Comparison of ENCODE assay signal across 2 cellular contexts in the genomic region with DNA sequence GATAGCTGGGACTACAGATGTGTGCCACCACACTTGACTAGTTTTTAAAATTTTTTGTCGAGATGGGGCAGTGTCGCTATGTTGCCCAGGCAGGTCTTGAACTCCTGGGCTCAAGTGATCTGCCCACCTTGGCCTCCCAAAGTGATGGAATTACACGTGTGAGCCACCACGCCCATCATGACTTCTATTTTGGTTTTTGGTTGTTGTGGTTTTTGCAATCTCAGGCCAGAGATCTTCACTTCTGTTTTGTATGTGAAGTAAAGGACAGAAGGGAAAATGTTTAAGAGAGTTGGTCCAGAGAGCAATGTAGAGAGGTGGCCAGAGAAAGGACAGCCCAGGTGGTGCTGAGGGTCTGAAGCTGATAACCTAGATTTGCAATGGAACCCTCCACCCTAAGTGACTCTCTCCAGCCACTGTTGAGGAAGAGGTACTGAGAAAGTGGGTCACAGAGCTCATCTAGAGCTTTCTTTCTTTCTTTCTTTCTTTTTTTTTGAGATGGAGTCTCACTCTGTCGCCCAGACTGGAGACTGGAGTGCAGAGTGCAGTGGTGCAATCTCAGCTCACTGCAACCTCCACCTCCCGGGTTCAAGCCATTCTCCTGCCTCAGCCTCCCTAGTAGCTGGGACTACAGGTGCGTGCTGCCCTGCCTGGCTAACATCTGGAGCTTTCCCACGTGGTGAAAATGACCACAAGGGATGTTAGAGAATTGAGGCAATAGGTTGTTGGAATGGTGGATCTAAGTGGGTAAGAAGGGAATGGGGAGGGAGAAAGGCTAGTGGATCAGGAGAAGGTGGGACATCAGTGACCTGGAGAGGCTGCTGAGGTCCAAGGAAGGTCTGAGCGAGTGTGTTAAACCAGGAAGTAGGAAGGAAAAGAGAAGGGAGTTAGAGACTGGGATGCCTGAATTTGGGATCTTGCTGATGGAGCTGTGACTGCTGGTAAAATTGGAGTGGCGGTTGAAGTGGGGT.
TF ChIP-seq lines count a peak whose summit lies in the region.

No MANE protein-coding gene starts in this region.

TF ChIP-seq in WTC11, 78 proteins besides CTCF, POLR2A, EP300 and RAD21:
- TF ChIP-seq ZNF219 (CRISPR knock-in tag; IDR thresholded peaks at IDR 0.05; ENCODE audit: borderline replicate concordance) (no peak), MXD4 (CRISPR knock-in tag; IDR thresholded peaks at IDR 0.05; ENCODE audit: borderline replicate concordance) (no peak), SOX15 (CRISPR knock-in tag; IDR thresholded peaks at IDR 0.05) (no peak), ZNF263 (CRISPR knock-in tag; IDR thresholded peaks at IDR 0.05; ENCODE audit: low read depth) (no peak), RELA (CRISPR knock-in tag; IDR thresholded peaks at IDR 0.05; ENCODE audit: borderline replicate concordance) (no peak), NR1H2 (CRISPR knock-in tag; IDR thresholded peaks at IDR 0.05) (no peak), CREM (CRISPR knock-in tag; IDR thresholded peaks at IDR 0.05) (no peak), OVOL2 (CRISPR knock-in tag; IDR thresholded peaks at IDR 0.05; ENCODE audit: borderline replicate concordance) (no peak)
- TF ChIP-seq, protein P1, sequence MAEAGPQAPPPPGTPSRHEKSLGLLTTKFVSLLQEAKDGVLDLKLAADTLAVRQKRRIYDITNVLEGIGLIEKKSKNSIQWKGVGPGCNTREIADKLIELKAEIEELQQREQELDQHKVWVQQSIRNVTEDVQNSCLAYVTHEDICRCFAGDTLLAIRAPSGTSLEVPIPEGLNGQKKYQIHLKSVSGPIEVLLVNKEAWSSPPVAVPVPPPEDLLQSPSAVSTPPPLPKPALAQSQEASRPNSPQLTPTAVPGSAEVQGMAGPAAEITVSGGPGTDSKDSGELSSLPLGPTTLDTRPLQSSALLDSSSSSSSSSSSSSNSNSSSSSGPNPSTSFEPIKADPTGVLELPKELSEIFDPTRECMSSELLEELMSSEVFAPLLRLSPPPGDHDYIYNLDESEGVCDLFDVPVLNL (CRISPR knock-in tag; IDR thresholded peaks at IDR 0.05; ENCODE audit: borderline replicate concordance, low read depth), result no peak
- TF ChIP-seq, protein P2, sequence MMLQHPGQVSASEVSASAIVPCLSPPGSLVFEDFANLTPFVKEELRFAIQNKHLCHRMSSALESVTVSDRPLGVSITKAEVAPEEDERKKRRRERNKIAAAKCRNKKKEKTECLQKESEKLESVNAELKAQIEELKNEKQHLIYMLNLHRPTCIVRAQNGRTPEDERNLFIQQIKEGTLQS (CRISPR knock-in tag; conservative IDR thresholded peaks at IDR 0.05), result no peak
- TF ChIP-seq, protein P3, sequence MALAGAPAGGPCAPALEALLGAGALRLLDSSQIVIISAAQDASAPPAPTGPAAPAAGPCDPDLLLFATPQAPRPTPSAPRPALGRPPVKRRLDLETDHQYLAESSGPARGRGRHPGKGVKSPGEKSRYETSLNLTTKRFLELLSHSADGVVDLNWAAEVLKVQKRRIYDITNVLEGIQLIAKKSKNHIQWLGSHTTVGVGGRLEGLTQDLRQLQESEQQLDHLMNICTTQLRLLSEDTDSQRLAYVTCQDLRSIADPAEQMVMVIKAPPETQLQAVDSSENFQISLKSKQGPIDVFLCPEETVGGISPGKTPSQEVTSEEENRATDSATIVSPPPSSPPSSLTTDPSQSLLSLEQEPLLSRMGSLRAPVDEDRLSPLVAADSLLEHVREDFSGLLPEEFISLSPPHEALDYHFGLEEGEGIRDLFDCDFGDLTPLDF (CRISPR knock-in tag; IDR thresholded peaks at IDR 0.05), result no peak
- TF ChIP-seq, protein P4, sequence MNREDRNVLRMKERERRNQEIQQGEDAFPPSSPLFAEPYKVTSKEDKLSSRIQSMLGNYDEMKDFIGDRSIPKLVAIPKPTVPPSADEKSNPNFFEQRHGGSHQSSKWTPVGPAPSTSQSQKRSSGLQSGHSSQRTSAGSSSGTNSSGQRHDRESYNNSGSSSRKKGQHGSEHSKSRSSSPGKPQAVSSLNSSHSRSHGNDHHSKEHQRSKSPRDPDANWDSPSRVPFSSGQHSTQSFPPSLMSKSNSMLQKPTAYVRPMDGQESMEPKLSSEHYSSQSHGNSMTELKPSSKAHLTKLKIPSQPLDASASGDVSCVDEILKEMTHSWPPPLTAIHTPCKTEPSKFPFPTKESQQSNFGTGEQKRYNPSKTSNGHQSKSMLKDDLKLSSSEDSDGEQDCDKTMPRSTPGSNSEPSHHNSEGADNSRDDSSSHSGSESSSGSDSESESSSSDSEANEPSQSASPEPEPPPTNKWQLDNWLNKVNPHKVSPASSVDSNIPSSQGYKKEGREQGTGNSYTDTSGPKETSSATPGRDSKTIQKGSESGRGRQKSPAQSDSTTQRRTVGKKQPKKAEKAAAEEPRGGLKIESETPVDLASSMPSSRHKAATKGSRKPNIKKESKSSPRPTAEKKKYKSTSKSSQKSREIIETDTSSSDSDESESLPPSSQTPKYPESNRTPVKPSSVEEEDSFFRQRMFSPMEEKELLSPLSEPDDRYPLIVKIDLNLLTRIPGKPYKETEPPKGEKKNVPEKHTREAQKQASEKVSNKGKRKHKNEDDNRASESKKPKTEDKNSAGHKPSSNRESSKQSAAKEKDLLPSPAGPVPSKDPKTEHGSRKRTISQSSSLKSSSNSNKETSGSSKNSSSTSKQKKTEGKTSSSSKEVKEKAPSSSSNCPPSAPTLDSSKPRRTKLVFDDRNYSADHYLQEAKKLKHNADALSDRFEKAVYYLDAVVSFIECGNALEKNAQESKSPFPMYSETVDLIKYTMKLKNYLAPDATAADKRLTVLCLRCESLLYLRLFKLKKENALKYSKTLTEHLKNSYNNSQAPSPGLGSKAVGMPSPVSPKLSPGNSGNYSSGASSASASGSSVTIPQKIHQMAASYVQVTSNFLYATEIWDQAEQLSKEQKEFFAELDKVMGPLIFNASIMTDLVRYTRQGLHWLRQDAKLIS (CRISPR knock-in tag; IDR thresholded peaks at IDR 0.05; ENCODE audit: borderline replicate concordance), result no peak
TF ChIP-seq in WTC11: peak in this region for 0.

TF ChIP-seq in SK-N-SH, 30 proteins besides CTCF, POLR2A, EP300 and RAD21 (continued from another document):
- TF ChIP-seq POLR2AphosphoS5 (IDR thresholded peaks at IDR 0.05; ENCODE audit: low read depth, low read length), result no peak
- no peak for TF ChIP-seq ELF1 (IDR thresholded peaks at IDR 0.05)
- no peak for TF ChIP-seq NRF1 (IDR thresholded peaks at IDR 0.05; ENCODE audit: low read depth, low read length)
- TF ChIP-seq RFX5 (IDR thresholded peaks at IDR 0.05; ENCODE audit: low read length), result no peak
- TF ChIP-seq, protein P5, sequence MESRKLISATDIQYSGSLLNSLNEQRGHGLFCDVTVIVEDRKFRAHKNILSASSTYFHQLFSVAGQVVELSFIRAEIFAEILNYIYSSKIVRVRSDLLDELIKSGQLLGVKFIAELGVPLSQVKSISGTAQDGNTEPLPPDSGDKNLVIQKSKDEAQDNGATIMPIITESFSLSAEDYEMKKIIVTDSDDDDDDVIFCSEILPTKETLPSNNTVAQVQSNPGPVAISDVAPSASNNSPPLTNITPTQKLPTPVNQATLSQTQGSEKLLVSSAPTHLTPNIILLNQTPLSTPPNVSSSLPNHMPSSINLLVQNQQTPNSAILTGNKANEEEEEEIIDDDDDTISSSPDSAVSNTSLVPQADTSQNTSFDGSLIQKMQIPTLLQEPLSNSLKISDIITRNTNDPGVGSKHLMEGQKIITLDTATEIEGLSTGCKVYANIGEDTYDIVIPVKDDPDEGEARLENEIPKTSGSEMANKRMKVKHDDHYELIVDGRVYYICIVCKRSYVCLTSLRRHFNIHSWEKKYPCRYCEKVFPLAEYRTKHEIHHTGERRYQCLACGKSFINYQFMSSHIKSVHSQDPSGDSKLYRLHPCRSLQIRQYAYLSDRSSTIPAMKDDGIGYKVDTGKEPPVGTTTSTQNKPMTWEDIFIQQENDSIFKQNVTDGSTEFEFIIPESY (IDR thresholded peaks at IDR 0.05; ENCODE audit: borderline replicate concordance, low read depth), result no peak
- no peak for TF ChIP-seq FOXM1 (IDR thresholded peaks at IDR 0.05; ENCODE audit: low read depth)
- TF ChIP-seq TEAD4 (IDR thresholded peaks at IDR 0.05; ENCODE audit: borderline replicate concordance, insufficient read depth), result no peak
- no peak for TF ChIP-seq FOXJ3 (CRISPR knock-in tag; IDR thresholded peaks at IDR 0.05)
- TF ChIP-seq, protein P6, sequence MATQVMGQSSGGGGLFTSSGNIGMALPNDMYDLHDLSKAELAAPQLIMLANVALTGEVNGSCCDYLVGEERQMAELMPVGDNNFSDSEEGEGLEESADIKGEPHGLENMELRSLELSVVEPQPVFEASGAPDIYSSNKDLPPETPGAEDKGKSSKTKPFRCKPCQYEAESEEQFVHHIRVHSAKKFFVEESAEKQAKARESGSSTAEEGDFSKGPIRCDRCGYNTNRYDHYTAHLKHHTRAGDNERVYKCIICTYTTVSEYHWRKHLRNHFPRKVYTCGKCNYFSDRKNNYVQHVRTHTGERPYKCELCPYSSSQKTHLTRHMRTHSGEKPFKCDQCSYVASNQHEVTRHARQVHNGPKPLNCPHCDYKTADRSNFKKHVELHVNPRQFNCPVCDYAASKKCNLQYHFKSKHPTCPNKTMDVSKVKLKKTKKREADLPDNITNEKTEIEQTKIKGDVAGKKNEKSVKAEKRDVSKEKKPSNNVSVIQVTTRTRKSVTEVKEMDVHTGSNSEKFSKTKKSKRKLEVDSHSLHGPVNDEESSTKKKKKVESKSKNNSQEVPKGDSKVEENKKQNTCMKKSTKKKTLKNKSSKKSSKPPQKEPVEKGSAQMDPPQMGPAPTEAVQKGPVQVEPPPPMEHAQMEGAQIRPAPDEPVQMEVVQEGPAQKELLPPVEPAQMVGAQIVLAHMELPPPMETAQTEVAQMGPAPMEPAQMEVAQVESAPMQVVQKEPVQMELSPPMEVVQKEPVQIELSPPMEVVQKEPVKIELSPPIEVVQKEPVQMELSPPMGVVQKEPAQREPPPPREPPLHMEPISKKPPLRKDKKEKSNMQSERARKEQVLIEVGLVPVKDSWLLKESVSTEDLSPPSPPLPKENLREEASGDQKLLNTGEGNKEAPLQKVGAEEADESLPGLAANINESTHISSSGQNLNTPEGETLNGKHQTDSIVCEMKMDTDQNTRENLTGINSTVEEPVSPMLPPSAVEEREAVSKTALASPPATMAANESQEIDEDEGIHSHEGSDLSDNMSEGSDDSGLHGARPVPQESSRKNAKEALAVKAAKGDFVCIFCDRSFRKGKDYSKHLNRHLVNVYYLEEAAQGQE (IDR thresholded peaks at IDR 0.05; ENCODE audit: low read depth, low read length), result no peak
- TF ChIP-seq, protein P7, sequence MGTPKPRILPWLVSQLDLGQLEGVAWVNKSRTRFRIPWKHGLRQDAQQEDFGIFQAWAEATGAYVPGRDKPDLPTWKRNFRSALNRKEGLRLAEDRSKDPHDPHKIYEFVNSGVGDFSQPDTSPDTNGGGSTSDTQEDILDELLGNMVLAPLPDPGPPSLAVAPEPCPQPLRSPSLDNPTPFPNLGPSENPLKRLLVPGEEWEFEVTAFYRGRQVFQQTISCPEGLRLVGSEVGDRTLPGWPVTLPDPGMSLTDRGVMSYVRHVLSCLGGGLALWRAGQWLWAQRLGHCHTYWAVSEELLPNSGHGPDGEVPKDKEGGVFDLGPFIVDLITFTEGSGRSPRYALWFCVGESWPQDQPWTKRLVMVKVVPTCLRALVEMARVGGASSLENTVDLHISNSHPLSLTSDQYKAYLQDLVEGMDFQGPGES (IDR thresholded peaks at IDR 0.05; ENCODE audit: low read depth, low read length), result no peak
- no peak for TF ChIP-seq MXI1 (IDR thresholded peaks at IDR 0.05; ENCODE audit: low read depth, low read length)
